Comparison of ENCODE assay signal across 9 cellular contexts in the genomic region with DNA sequence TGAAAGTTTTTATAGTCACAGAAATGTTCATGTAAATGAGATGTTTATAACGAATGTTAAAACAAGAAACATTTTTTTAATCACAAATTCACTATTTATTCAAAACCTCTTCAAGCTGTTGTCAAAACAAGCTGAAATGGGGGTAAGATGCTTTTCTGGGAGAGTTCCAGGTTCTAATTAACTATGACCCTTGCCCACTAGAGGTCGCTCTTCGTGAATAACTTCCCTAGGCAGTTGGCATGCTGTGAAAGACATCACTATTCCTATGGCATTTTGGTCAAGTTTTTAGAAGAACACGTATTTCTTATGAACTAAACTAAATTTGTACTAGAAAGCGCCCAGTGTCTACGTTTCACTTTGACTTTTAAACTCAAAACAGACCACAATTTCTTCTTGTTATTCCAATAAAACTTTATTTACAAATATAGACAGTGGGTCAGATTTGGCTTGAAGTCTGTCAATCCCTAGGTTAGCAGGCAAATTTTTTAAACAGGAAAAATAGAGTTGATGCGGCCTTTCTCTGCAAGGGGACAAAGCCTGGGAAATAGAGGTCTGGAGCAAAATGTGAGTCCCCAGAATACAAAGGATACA.
DNase-seq lines count a peak whose midpoint lies in the region; ATAC-seq and TF ChIP-seq lines count a peak whose summit lies in the region.
"Had no signal": no experiment of that assay in that cellular context is flagged by ENCODE, and none has a peak within 500 bp of the region (broad histone marks: within the 10 kb centered on the region; RNA-seq: fewer than 3 reads in every experiment).

No MANE protein-coding gene starts in this region.

- H3K36me3 Mint-ChIP-seq in Caco-2 (ENCODE audit: insufficient read depth, unreplicated experiment) = no peaks in the 10 kb centered on the region
- H3K36me3 Mint-ChIP-seq in activated T-helper 2 cell treated with anti-CD3 and anti-CD28 coated beads, Interferon-gamma antibody, Interleukin-2, Interleukin-4, amounts not matched to agents 10 μg/mL and 5 μg/mL and 100 μg/mL, durations not matched to agents 14 hours and 24 hours and 36 hours (ENCODE audit: low read depth) = peaks cover 15% of the 10 kb centered on the region
- H3K36me3 Mint-ChIP-seq in glutamatergic neuron (ENCODE audit: unreplicated experiment) = peaks cover 13% of the 10 kb centered on the region

- H3K4me1 Mint-ChIP-seq in Caco-2 (ENCODE audit: low read depth, unreplicated experiment) (peaks cover 11% of the 10 kb centered on the region), glutamatergic neuron (ENCODE audit: low read depth, unreplicated experiment) (peaks cover 2% of the 10 kb centered on the region)
- H3K4me1 Mint-ChIP-seq in activated T-helper 2 cell treated with anti-CD3 and anti-CD28 coated beads, Interferon-gamma antibody, Interleukin-2, Interleukin-4, amounts not matched to agents 10 μg/mL and 5 μg/mL and 100 μg/mL, durations not matched to agents 14 hours and 24 hours and 36 hours (ENCODE audit: low read depth) = peaks cover 15% of the 10 kb centered on the region

- DNase-seq in Caco-2 (peak; percentile 49 to 69), HEK293T (ENCODE audit: extremely low spot score) (peak; percentile 70), OCI-M1 (lab: John Stamatoyannopoulos, UW) (peak; percentile 75), glutamatergic neuron (peak; percentile 57)
- peak; percentile 21 for DNase-seq in activated T-helper 2 cell treated with anti-CD3 and anti-CD28 coated beads, Interferon-gamma antibody, Interleukin-2, Interleukin-4, amounts not matched to agents 10 μg/mL and 5 μg/mL and 100 μg/mL, durations not matched to agents 14 hours and 24 hours and 36 hours (ENCODE audit: low spot score)
- DNase-seq in stimulated activated CD4-positive, alpha-beta T cell treated with anti-CD3 and anti-CD28 coated beads, Interleukin-12 subunit alpha, Interleukin-12 subunit beta, amount 100 ng/mL, for 48 hours (ENCODE audit: low read depth in 2 of 3, low spot score in 1 of 3) = peak in 2 of 3 donors; percentile 43 to 67

- intact Hi-C loops in Caco-2 (cut with micrococcal nuclease; ENCODE audit: unreplicated experiment) = loop anchor here (5.0 kb wide), 1 partner anchor 292 kb away; no protein-coding TSS in a partner anchor
- intact Hi-C loops in activated T-helper 2 cell treated with anti-CD3 and anti-CD28 coated beads, Interferon-gamma antibody, Interleukin-2, Interleukin-4, amounts not matched to agents 10 μg/mL and 5 μg/mL and 100 μg/mL, durations not matched to agents 14 hours and 24 hours and 36 hours (cut with micrococcal nuclease) = loop anchor here (5.0 to 10.0 kb wide), 3 partner anchors 122 to 489 kb away; no protein-coding TSS in a partner anchor

- H3K4me3 Mint-ChIP-seq in Caco-2 (ENCODE audit: unreplicated experiment) (no peak overlapping the region), glutamatergic neuron (ENCODE audit: unreplicated experiment) (no peak overlapping the region)
- no peak overlapping the region for H3K4me3 Mint-ChIP-seq in activated T-helper 2 cell treated with anti-CD3 and anti-CD28 coated beads, Interferon-gamma antibody, Interleukin-2, Interleukin-4, amounts not matched to agents 10 μg/mL and 5 μg/mL and 100 μg/mL, durations not matched to agents 14 hours and 24 hours and 36 hours (ENCODE audit: low read depth)

- no peaks in the 10 kb centered on the region for H3K27me3 ChIP-seq in Caco-2 (replicated peaks; ENCODE audit: control insufficient read depth, insufficient read depth, low read length)

- TF ChIP-seq CTCF in Caco-2 (IDR thresholded peaks at IDR 0.05; ENCODE audit: insufficient read depth in 1 of 2, low read depth in 1 of 2, low read length in 1 of 2, severe bottlenecking in 1 of 2, unreplicated experiment in 1 of 2) (peak; percentile 57 to 58), glutamatergic neuron (IDR thresholded peaks at IDR 0.05; ENCODE audit: partially characterized antibody, unreplicated experiment) (peak; percentile 88)

- CTCF ChIA-PET in Caco-2 (lab: Charles Lee) (interaction anchor here (0.6 to 1.7 kb wide), 2 partner anchors 64 to 123 kb away, joined by 3 to 10 read pairs; no protein-coding TSS in a partner anchor), HEK293T (lab: Yijun Ruan, JAX) (interaction anchor here (1.0 kb wide), 1 partner anchor 15 kb away, joined by 3 read pairs; no protein-coding TSS in a partner anchor)

- POLR2A ChIA-PET in Caco-2 (lab: Charles Lee) = no interaction called here
- POLR2A ChIA-PET in HEK293T (lab: Yijun Ruan, JAX) = no interaction called here

- H3K4me1 ChIP-seq in Caco-2 = 0 out of 2 replicates have a peak, but pooled peaks cover 5% of the 10 kb centered on the region

- no peak overlapping the region for H3K27ac Mint-ChIP-seq in Caco-2 (ENCODE audit: unreplicated experiment)
- no peak overlapping the region for H3K27ac Mint-ChIP-seq in activated T-helper 2 cell treated with anti-CD3 and anti-CD28 coated beads, Interferon-gamma antibody, Interleukin-2, Interleukin-4, amounts not matched to agents 10 μg/mL and 5 μg/mL and 100 μg/mL, durations not matched to agents 14 hours and 24 hours and 36 hours
- H3K27ac Mint-ChIP-seq in glutamatergic neuron (ENCODE audit: unreplicated experiment) = no peak overlapping the region
- H3K27ac Mint-ChIP-seq: activated naive CD4-positive, alpha-beta T cell treated with anti-CD3 and anti-CD28 coated beads, Interleukin-2, amount 50 U/mL, for 72 hours had no signal

- ATAC-seq in HG03520 (IDR thresholded peaks at IDR 0.05; ENCODE audit: unreplicated experiment) (no peak), GM19395 (IDR thresholded peaks at IDR 0.05; ENCODE audit: unreplicated experiment) (no peak)
- ATAC-seq: activated naive CD4-positive, alpha-beta T cell treated with anti-CD3 and anti-CD28 coated beads, Interleukin-2, amount 50 U/mL, for 72 hours had no signal

- no peaks in the 10 kb centered on the region for H3K36me3 ChIP-seq in Caco-2 (ENCODE audit: control insufficient read depth, insufficient read depth, low read length)

- H3K9me3 Mint-ChIP-seq in Caco-2 (ENCODE audit: unreplicated experiment) = no peaks in the 10 kb centered on the region
- peaks cover 16% of the 10 kb centered on the region for H3K9me3 Mint-ChIP-seq in activated T-helper 2 cell treated with anti-CD3 and anti-CD28 coated beads, Interferon-gamma antibody, Interleukin-2, Interleukin-4, amounts not matched to agents 10 μg/mL and 5 μg/mL and 100 μg/mL, durations not matched to agents 14 hours and 24 hours and 36 hours
- H3K9me3 Mint-ChIP-seq in glutamatergic neuron (ENCODE audit: unreplicated experiment) = peaks cover 2% of the 10 kb centered on the region

- no peaks in the 10 kb centered on the region for H3K27me3 Mint-ChIP-seq in Caco-2 (ENCODE audit: insufficient read depth, unreplicated experiment)
- peaks cover 2% of the 10 kb centered on the region for H3K27me3 Mint-ChIP-seq in activated T-helper 2 cell treated with anti-CD3 and anti-CD28 coated beads, Interferon-gamma antibody, Interleukin-2, Interleukin-4, amounts not matched to agents 10 μg/mL and 5 μg/mL and 100 μg/mL, durations not matched to agents 14 hours and 24 hours and 36 hours (ENCODE audit: low read depth)
- peaks cover 3% of the 10 kb centered on the region for H3K27me3 Mint-ChIP-seq in glutamatergic neuron (ENCODE audit: unreplicated experiment)

- no peaks in the 10 kb centered on the region for H3K9me3 ChIP-seq in Caco-2

- H3K4me3 ChIP-seq in Caco-2 (ENCODE audit: low read depth, low read length) = no peak overlapping the region

- BruUV-seq in Caco-2 (replicated peaks; lab: Mats Ljungman, UMichigan) = no TSS peak

TF ChIP-seq in HEK293T, 16 proteins besides CTCF, POLR2A, EP300 and RAD21:
- TF ChIP-seq, protein P1, sequence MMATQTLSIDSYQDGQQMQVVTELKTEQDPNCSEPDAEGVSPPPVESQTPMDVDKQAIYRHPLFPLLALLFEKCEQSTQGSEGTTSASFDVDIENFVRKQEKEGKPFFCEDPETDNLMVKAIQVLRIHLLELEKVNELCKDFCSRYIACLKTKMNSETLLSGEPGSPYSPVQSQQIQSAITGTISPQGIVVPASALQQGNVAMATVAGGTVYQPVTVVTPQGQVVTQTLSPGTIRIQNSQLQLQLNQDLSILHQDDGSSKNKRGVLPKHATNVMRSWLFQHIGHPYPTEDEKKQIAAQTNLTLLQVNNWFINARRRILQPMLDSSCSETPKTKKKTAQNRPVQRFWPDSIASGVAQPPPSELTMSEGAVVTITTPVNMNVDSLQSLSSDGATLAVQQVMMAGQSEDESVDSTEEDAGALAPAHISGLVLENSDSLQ (IDR thresholded peaks at IDR 0.05) = no peak
- no peak for TF ChIP-seq L3MBTL2 (conservative IDR thresholded peaks at IDR 0.05)
- no peak for TF ChIP-seq TARDBP (IDR thresholded peaks at IDR 0.05)
- no peak for TF ChIP-seq FOXK2 (IDR thresholded peaks at IDR 0.05)
- TF ChIP-seq HDGF (IDR thresholded peaks at IDR 0.05; ENCODE audit: borderline replicate concordance) = no peak

Comparison
In these comparisons a context has a peak if more than half of its experiments do, and no peak if none do; other contexts are left out.
1. DNase-seq: peak in every context shown above with its lines; median percentile 75 in OCI-M1; 70 in HEK293T; 59 in Caco-2; 57 in glutamatergic neuron; 55 in stimulated activated CD4-positive, alpha-beta T cell treated with anti-CD3 and anti-CD28 coated beads, Interleukin-12 subunit alpha, Interleukin-12 subunit beta, amount 100 ng/mL, for 48 hours; 21 in activated T-helper 2 cell treated with anti-CD3 and anti-CD28 coated beads, Interferon-gamma antibody, Interleukin-2, Interleukin-4, amounts not matched to agents 10 μg/mL and 5 μg/mL and 100 μg/mL, durations not matched to agents 14 hours and 24 hours and 36 hours.